In genomic region chr20:50509923-50510705, GRCh38 we compare ENCODE assay signal across 1 cellular context.
TF ChIP-seq lines count a peak whose summit lies in the region.

TSS of gene PTPN1 (plus strand) at chr20:50510383. CDS start at chr20:50510528, 145 bp downstream.

TF ChIP-seq in HepG2, 621 proteins besides CTCF, POLR2A, EP300 and RAD21 (continued from another document and continues in another):
- TF ChIP-seq BRF2 (CRISPR knock-in tag; IDR thresholded peaks at IDR 0.05), result peak; percentile 39
- peak; percentile 76; the same call in 1 of the 2 replicates for TF ChIP-seq RFX5 (IDR thresholded peaks at IDR 0.05; ENCODE audit: low read depth, low read length)
- TF ChIP-seq E2F5 (CRISPR knock-in tag; conservative IDR thresholded peaks at IDR 0.05), result no peak; the same call in 1 of the 2 replicates
- TF ChIP-seq SUZ12 (IDR thresholded peaks at IDR 0.05; ENCODE audit: low read depth, low read length), result no peak
- TF ChIP-seq USF2 (IDR thresholded peaks at IDR 0.05; ENCODE audit: low read depth, low read length), result no peak
- TF ChIP-seq USF2 (CRISPR knock-in tag; IDR thresholded peaks at IDR 0.05; ENCODE audit: borderline replicate concordance), result 0 out of 2 replicates have a peak, but pooled peaks have one; percentile 42
- TF ChIP-seq ZNF713 (CRISPR knock-in tag; IDR thresholded peaks at IDR 0.05), result peak; percentile 97; the same call in 1 of the 2 replicates
- peak; percentile 99 for TF ChIP-seq RFX3 (CRISPR knock-in tag; IDR thresholded peaks at IDR 0.05)
- TF ChIP-seq ZNF883 (CRISPR knock-in tag; IDR thresholded peaks at IDR 0.05; ENCODE audit: not compliant biosample characterization), result peak; percentile 98
- no peak; the same call in 1 of the 2 replicates for TF ChIP-seq NFAT5 (CRISPR knock-in tag; IDR thresholded peaks at IDR 0.05)
- TF ChIP-seq ZNF34 (CRISPR knock-in tag; IDR thresholded peaks at IDR 0.05; ENCODE audit: borderline replicate concordance), result peak; percentile 51; the same call in 1 of the 2 replicates
- peak; percentile 43; the same call in 1 of the 2 replicates for TF ChIP-seq TFAP4 (IDR thresholded peaks at IDR 0.05; ENCODE audit: borderline replicate concordance, low read depth)
- peak; percentile 92 for TF ChIP-seq FOXC1 (CRISPR knock-in tag; IDR thresholded peaks at IDR 0.05; ENCODE audit: borderline replicate concordance)
- no peak; the same call in 1 of the 2 replicates for TF ChIP-seq TERF1 (CRISPR knock-in tag; IDR thresholded peaks at IDR 0.05)
- TF ChIP-seq PTBP1 (IDR thresholded peaks at IDR 0.05; ENCODE audit: low read depth, low read length, poor library complexity, severe bottlenecking), result peak; percentile 53
- peak; percentile 100 for TF ChIP-seq PHF8 (CRISPR knock-in tag; IDR thresholded peaks at IDR 0.05)
- no peak for TF ChIP-seq ZBTB44 (CRISPR knock-in tag; IDR thresholded peaks at IDR 0.05)
- peak; percentile 96 for TF ChIP-seq ZMYM4 (CRISPR knock-in tag; IDR thresholded peaks at IDR 0.05)
- no peak for TF ChIP-seq PHB2 (IDR thresholded peaks at IDR 0.05; ENCODE audit: partially characterized antibody)
- no peak for TF ChIP-seq TAF15 (IDR thresholded peaks at IDR 0.05; ENCODE audit: low read depth, low read length, poor library complexity, severe bottlenecking)
- TF ChIP-seq ZNF432 (CRISPR knock-in tag; IDR thresholded peaks at IDR 0.05; ENCODE audit: borderline replicate concordance), result no peak
- TF ChIP-seq ZNF782 (CRISPR knock-in tag; IDR thresholded peaks at IDR 0.05; ENCODE audit: borderline replicate concordance), result peak; percentile 65; the same call in 1 of the 2 replicates
- no peak for TF ChIP-seq ZNF160 (CRISPR knock-in tag; IDR thresholded peaks at IDR 0.05)
- TF ChIP-seq TARDBP (CRISPR knock-in tag; IDR thresholded peaks at IDR 0.05), result peak; percentile 18; the same call in 1 of the 2 replicates
- peak; percentile 84; the same call in 1 of the 2 replicates for TF ChIP-seq ZNF724P (CRISPR knock-in tag; IDR thresholded peaks at IDR 0.05; ENCODE audit: borderline replicate concordance)
- peak; percentile 99 for TF ChIP-seq RBFOX2 (IDR thresholded peaks at IDR 0.05; ENCODE audit: low read depth, low read length)
- TF ChIP-seq JUNB (CRISPR knock-in tag; IDR thresholded peaks at IDR 0.05; ENCODE audit: borderline replicate concordance), result no peak
- no peak for TF ChIP-seq ETS1 (CRISPR knock-in tag; IDR thresholded peaks at IDR 0.05)
- no peak for TF ChIP-seq MIXL1 (CRISPR knock-in tag; IDR thresholded peaks at IDR 0.05)
- TF ChIP-seq YY1 (IDR thresholded peaks at IDR 0.05; ENCODE audit: insufficient read depth, insufficient replicate concordance, low read depth, low read length), result peak; percentile 81
- TF ChIP-seq ZNF318 (CRISPR knock-in tag; IDR thresholded peaks at IDR 0.05), result no peak
